In genomic region chr14:77026930-77027537, GRCh38 we compare ENCODE assay signal across 8 cellular contexts. TPM values are rescaled to one million over a fixed set of nuclear protein-coding genes. Genes with fewer than 3 reads are reported as not detected.
DNase-seq lines count a peak whose midpoint lies in the region; ATAC-seq and TF ChIP-seq lines count a peak whose summit lies in the region.

No MANE protein-coding gene starts in this region.

- peak overlapping the region; percentile 87; the same call in 1 of the 2 replicates for H4K91ac ChIP-seq in IMR-90 (ENCODE audit: insufficient read depth, low read depth, low read length)

- dilution Hi-C loops in IMR-90 (cut with HindIII; ENCODE audit: low sequenced_read_pairs, unreplicated experiment) = no loop called here

- no peaks in the 10 kb centered on the region for H3K27me3 ChIP-seq in A673 (replicated peaks; ENCODE audit: insufficient read depth, low read depth, low read length, poor library complexity)
- no peaks in the 10 kb centered on the region for H3K27me3 ChIP-seq in IMR-90 (ENCODE audit: control insufficient read depth, insufficient read depth, low read length)
- H3K27me3 ChIP-seq in lung (ENCODE audit: control insufficient read depth, insufficient read depth) = no peaks in the 10 kb centered on the region

- no peak overlapping the region for H3K14ac ChIP-seq in IMR-90 (replicated peaks; ENCODE audit: low read depth, low read length)

- intact Hi-C loops in A673 (cut with micrococcal nuclease; ENCODE audit: unreplicated experiment) (loop anchor here (5.0 kb wide), 1 partner anchor 110 kb away; no protein-coding TSS in a partner anchor), IMR-90 (cut with micrococcal nuclease) (loop anchor here (1.0 kb wide), 1 partner anchor 114 kb away; no protein-coding TSS in a partner anchor), activated B cell treated with CpG ODN at 0.5 μM for 24 hours (cut with micrococcal nuclease) (loop anchor here (1.0 to 5.0 kb wide), 4 partner anchors 26 to 350 kb away; partner anchors contain the start of genes SAMD15 and TMED8)
- intact Hi-C loops in dendritic cell treated with granulocyte-macrophage colony-stimulating factor and Interleukin-4, amounts not matched to agents 40 ng/mL and 50 ng/mL, for 4 days (cut with micrococcal nuclease) = loop anchor here (5.0 to 10.0 kb wide), 2 partner anchors 70 to 112 kb away; no protein-coding TSS in a partner anchor

- CTCF ChIA-PET in A673 (lab: Charles Lee) = interaction anchor here (0.7 kb wide), 1 partner anchor 73 kb away, joined by 10 read pairs; no protein-coding TSS in a partner anchor
- CTCF ChIA-PET in IMR-90 (lab: Yijun Ruan, JAX) = interaction anchor here (1.2 to 5.6 kb wide), 2 partner anchors 41 to 114 kb away, joined by 3 to 25 read pairs; no protein-coding TSS in a partner anchor
- CTCF ChIA-PET in activated B cell treated with CpG ODN at 0.5 μM for 24 hours (lab: Charles Lee) = interaction anchor here (0.8 to 3.1 kb wide), 10 partner anchors 24 to 151 kb away, joined by 3 to 30 read pairs (median 6); no protein-coding TSS in a partner anchor

- peak overlapping the region; percentile 97 for H3K27ac ChIP-seq in A673 (ENCODE audit: low read depth, low read length, poor library complexity, severe bottlenecking)
- peak overlapping the region; percentile 99 for H3K27ac ChIP-seq in IMR-90 (ENCODE audit: insufficient read depth, low read length)
- peak overlapping the region; percentile 100 for H3K27ac ChIP-seq in lung (ENCODE audit: low read depth in 1 of 2, low read length in 1 of 2)

- TF ChIP-seq POLR2A in IMR-90 (IDR thresholded peaks at IDR 0.05; ENCODE audit: low read depth, low read length) = no peak

- peaks cover 3% of the 10 kb centered on the region; the same call in 1 of the 2 replicates for H3K9me1 ChIP-seq in IMR-90 (ENCODE audit: insufficient read depth, low read length)

- TF ChIP-seq CTCF in A673 (conservative IDR thresholded peaks at IDR 0.05; ENCODE audit: low read depth, low read length) (no peak; the same call in 1 of the 2 replicates), IMR-90 (conservative IDR thresholded peaks at IDR 0.05; ENCODE audit: low read depth, low read length) (0 out of 2 replicates have a peak, but pooled peaks have one; percentile 5), activated B cell treated with CpG ODN at 0.5 μM for 24 hours (IDR thresholded peaks at IDR 0.05) (no peak), lung (IDR thresholded peaks at IDR 0.05; ENCODE audit: control extremely low read depth, extremely low read depth) (no peak)

- H2AFZ ChIP-seq in IMR-90 (replicated peaks; ENCODE audit: low read length, poor library complexity) = no peak overlapping the region

- peak overlapping the region; percentile 72 for H3K56ac ChIP-seq in IMR-90 (ENCODE audit: extremely low read depth, insufficient read depth, low read length)

- H2AK9ac ChIP-seq in IMR-90 (replicated peaks; ENCODE audit: low read depth, low read length, poor library complexity) = peak overlapping the region; percentile 78

- peak overlapping the region; percentile 96 for H3K4ac ChIP-seq in IMR-90 (ENCODE audit: low read depth, low read length)

- H3K23ac ChIP-seq in IMR-90 (ENCODE audit: low read depth, low read length) = no peak overlapping the region

- peaks cover 22% of the 10 kb centered on the region for H3K36me3 Mint-ChIP-seq in activated B cell treated with CpG ODN at 0.5 μM for 24 hours (ENCODE audit: low read depth)
- H3K36me3 Mint-ChIP-seq in dendritic cell treated with granulocyte-macrophage colony-stimulating factor and Interleukin-4, amounts not matched to agents 40 ng/mL and 50 ng/mL, for 4 days (ENCODE audit: low read depth) = peaks cover 55% of the 10 kb centered on the region

- H3K4me1 ChIP-seq in A673 (ENCODE audit: insufficient read depth, low read length, poor library complexity, severe bottlenecking) (peaks cover 49% of the 10 kb centered on the region), IMR-90 (ENCODE audit: control insufficient read depth, insufficient read depth, low read length) (peaks cover 17% of the 10 kb centered on the region), lung (ENCODE audit: control insufficient read depth in 2 of 2, insufficient read depth in 2 of 2, low read length in 2 of 2) (peaks cover 8 to 24% of the 10 kb centered on the region in 2 donors)

- no TSS peak for BruUV-seq in A673 (replicated peaks; lab: Mats Ljungman, UMichigan)
- no TSS peak for BruUV-seq in IMR-90 (replicated peaks; lab: Mats Ljungman, UMichigan)

- no peak overlapping the region; the same call in 1 of the 2 replicates for H4K5ac ChIP-seq in IMR-90 (ENCODE audit: low read depth, low read length)

- in situ Hi-C loops in IMR-90 (cut with MboI; ENCODE audit: low sequenced_read_pairs) = loop anchor here (25.0 kb wide), 1 partner anchor 1740 kb away; the partner anchor contains the start of gene FOS

- H3K4me2 ChIP-seq in IMR-90 (ENCODE audit: low read depth, low read length) = peak overlapping the region; percentile 36; the same call in 1 of the 2 replicates

- ATAC-seq in GM18502 (IDR thresholded peaks at IDR 0.05; ENCODE audit: poor library complexity, unreplicated experiment) = peak; percentile 23
- no peak for ATAC-seq in IMR-90 (ENCODE audit: low read depth)
- peak; percentile 26 for ATAC-seq in activated B cell treated with CpG ODN at 0.5 μM for 24 hours (ENCODE audit: low read depth)
- ATAC-seq in lung (ENCODE audit: insufficient read depth, low FRiP score) = no peak

- H3K79me1 ChIP-seq in IMR-90 (ENCODE audit: low read depth in 1 of 2, low read length in 2 of 2) = peaks cover 4 to 47% of the 10 kb centered on the region in 2 experiments; a peak in 3 of 4 replicates

- peaks cover 52% of the 10 kb centered on the region for H3K4me1 Mint-ChIP-seq in activated B cell treated with CpG ODN at 0.5 μM for 24 hours
- peaks cover 44% of the 10 kb centered on the region for H3K4me1 Mint-ChIP-seq in dendritic cell treated with granulocyte-macrophage colony-stimulating factor and Interleukin-4, amounts not matched to agents 40 ng/mL and 50 ng/mL, for 4 days (ENCODE audit: low read depth)

- H2BK20ac ChIP-seq in IMR-90 (ENCODE audit: low read depth, low read length) = no peak overlapping the region

- H4K8ac ChIP-seq in IMR-90 (ENCODE audit: low read depth in 2 of 2, low read length in 2 of 2) = peak overlapping the region; percentile 33 to 41; a peak in 2 of 4 replicates

- H2AK5ac ChIP-seq in IMR-90 (ENCODE audit: low read depth, low read length) = 0 out of 2 replicates have a peak overlapping the region, but pooled peaks have one; percentile 12

- WGBS in IMR-90 (ENCODE audit: extremely low coverage in 2 of 2, insufficient read length in 1 of 2), 2 experiments = 0% methylated on average over 32 of the region's 65 CpGs; no CpG with 5 or more reads in 1 of the 2 experiments
- WGBS in lung, 2 donors = 4 to 8% methylated on average over 51 to 65 of the region's 65 CpGs

- no peaks in the 10 kb centered on the region for H3K9me3 Mint-ChIP-seq in activated B cell treated with CpG ODN at 0.5 μM for 24 hours
- H3K9me3 Mint-ChIP-seq in dendritic cell treated with granulocyte-macrophage colony-stimulating factor and Interleukin-4, amounts not matched to agents 40 ng/mL and 50 ng/mL, for 4 days = no peaks in the 10 kb centered on the region

- H3K4me3 ChIP-seq in A673 (ENCODE audit: low read depth, low read length, poor library complexity, severe bottlenecking) (peak overlapping the region; percentile 87), IMR-90 (ENCODE audit: insufficient read depth, low read depth, low read length) (peak overlapping the region; percentile 97), lung (peak overlapping the region; percentile 63)

- TF ChIP-seq RAD21 in IMR-90 (IDR thresholded peaks at IDR 0.05; ENCODE audit: low read length) = no peak; the same call in 1 of the 2 replicates

- peaks cover 26% of the 10 kb centered on the region for H3K36me3 ChIP-seq in A673 (ENCODE audit: insufficient read depth, low read length, poor library complexity, severe bottlenecking)
- H3K36me3 ChIP-seq in IMR-90 (ENCODE audit: control insufficient read depth, insufficient read depth, low read length) = peaks cover 27% of the 10 kb centered on the region
- peaks cover 0 to 10% of the 10 kb centered on the region in 2 donors for H3K36me3 ChIP-seq in lung (ENCODE audit: control insufficient read depth in 2 of 2, insufficient read depth in 2 of 2, low read length in 2 of 2)

- peak; percentile 82 for DNase-seq in A673 (ENCODE audit: low spot score)
- peak; percentile 54 for DNase-seq in IMR-90
- DNase-seq in activated B cell treated with CpG ODN at 0.5 μM for 24 hours = peak; percentile 61
- DNase-seq in lung (ENCODE audit: low spot score) = no peak
- DNase-seq in superior temporal gyrus (ENCODE audit: extremely low spot score) = peak; percentile 36
- no peak for DNase-seq in NCI-H526 treated with DMSO at 0.1 percent for 48 hours (lab: John Stamatoyannopoulos, UW)

- H3K18ac ChIP-seq in IMR-90 (ENCODE audit: low read depth, low read length) = peak overlapping the region; percentile 55; the same call in 1 of the 2 replicates

- H3K9me3 ChIP-seq in A673 (ENCODE audit: low read depth, low read length, poor library complexity, severe bottlenecking) = no peaks in the 10 kb centered on the region
- H3K9me3 ChIP-seq in IMR-90 (ENCODE audit: control insufficient read depth, insufficient read depth, low read length) = no peaks in the 10 kb centered on the region
- no peaks in the 10 kb centered on the region for H3K9me3 ChIP-seq in lung (ENCODE audit: control insufficient read depth in 2 of 2, insufficient read depth in 1 of 2, low read length in 1 of 2)

- peaks cover 37% of the 10 kb centered on the region for H4K20me1 ChIP-seq in IMR-90 (ENCODE audit: insufficient read depth, low read length)

- no peaks in the 10 kb centered on the region for H3K27me3 Mint-ChIP-seq in activated B cell treated with CpG ODN at 0.5 μM for 24 hours
- no peaks in the 10 kb centered on the region for H3K27me3 Mint-ChIP-seq in dendritic cell treated with granulocyte-macrophage colony-stimulating factor and Interleukin-4, amounts not matched to agents 40 ng/mL and 50 ng/mL, for 4 days

- 0 out of 2 replicates have a peak overlapping the region, but pooled peaks have one; percentile 8 for H2BK120ac ChIP-seq in IMR-90 (ENCODE audit: low read depth, low read length)

- H3K4me3 Mint-ChIP-seq in activated B cell treated with CpG ODN at 0.5 μM for 24 hours = peak overlapping the region; percentile 88
- H3K4me3 Mint-ChIP-seq in dendritic cell treated with granulocyte-macrophage colony-stimulating factor and Interleukin-4, amounts not matched to agents 40 ng/mL and 50 ng/mL, for 4 days = peak overlapping the region; percentile 80

- H3K9ac ChIP-seq in IMR-90 (ENCODE audit: low read depth, low read length) = peak overlapping the region; percentile 98

- no peak overlapping the region for H2BK15ac ChIP-seq in IMR-90 (ENCODE audit: low read depth, low read length)

- POLR2A ChIA-PET in A673 (lab: Charles Lee; ENCODE audit: low non-redundant PET) = no interaction called here
- POLR2A ChIA-PET in IMR-90 (lab: Charles Lee; ENCODE audit: unreplicated experiment) = interaction anchor here (0.7 to 1.9 kb wide), 5 partner anchors 15 to 107 kb away, joined by 3 to 9 read pairs (median 4); no protein-coding TSS in a partner anchor
- POLR2A ChIA-PET in activated B cell treated with CpG ODN at 0.5 μM for 24 hours (lab: Charles Lee) = interaction anchor here (0.8 to 6.2 kb wide), 14 partner anchors 8 to 115 kb away, joined by 3 to 149 read pairs (median 20); no protein-coding TSS in a partner anchor

- no peak overlapping the region for H3K27ac Mint-ChIP-seq in activated B cell treated with CpG ODN at 0.5 μM for 24 hours
- H3K27ac Mint-ChIP-seq in dendritic cell treated with granulocyte-macrophage colony-stimulating factor and Interleukin-4, amounts not matched to agents 40 ng/mL and 50 ng/mL, for 4 days = peak overlapping the region; percentile 94

- peak overlapping the region; percentile 98 for H2BK5ac ChIP-seq in IMR-90 (ENCODE audit: low read depth, low read length, poor library complexity, severe bottlenecking)

RNA-seq across cellular contexts. Expression of gene IRF2BPL, which starts 1.5 kb away (rescaled TPM):
- total RNA-seq in A673 (2021) = 51.2 and 55.9 TPM in 2 replicates
- 6.3 and 8.9 TPM in 2 replicates for total RNA-seq in IMR-90 (2012; rRNA removed)
- polyA plus RNA-seq in IMR-90 (2012; rRNA removed) = 14.5 and 15.8 TPM in 2 replicates
- polyA plus RNA-seq in IMR-90 (2012; cell fraction: cytosol; rRNA removed) = 13.2 and 35.9 TPM in 2 replicates
- polyA plus RNA-seq in IMR-90 (2012; cell fraction: nucleus; rRNA removed; ENCODE audit: low replicate concordance) = 24.7 and 36.8 TPM in 2 replicates
- total RNA-seq in activated B cell treated with CpG ODN at 0.5 μM for 24 hours = 14.0 and 14.5 TPM in 2 replicates
- 10 to 100 TPM; 42.4 to 52.4 TPM for total RNA-seq in lung
- 10 to 100 TPM in 1 of 2 donors, 1 to 10 TPM in 1; 9.3 to 34.8 TPM for polyA plus RNA-seq in lung

Comparison
In these comparisons a context has a peak if more than half of its experiments do, and no peak if none do; other contexts are left out.
1. DNase-seq: peak in A673 (single experiment), IMR-90 (single experiment), activated B cell treated with CpG ODN at 0.5 μM for 24 hours (single experiment) and superior temporal gyrus (single experiment); none in lung (single experiment) and NCI-H526 treated with DMSO at 0.1 percent for 48 hours (single experiment).
2. ATAC-seq: peak in GM18502 (single experiment) and activated B cell treated with CpG ODN at 0.5 μM for 24 hours (single experiment); none in IMR-90 (single experiment) and lung (single experiment).
3. Peak in every context shown above with its lines, with median percentiles within 50 percentile points of each other: H3K27ac ChIP-seq and H3K4me3 ChIP-seq.